1 cellular context compared by ENCODE assay signal in genomic region chr11:67468835-67469811, GRCh38.
TF ChIP-seq lines count a peak whose summit lies in the region.

A gene with protein sequence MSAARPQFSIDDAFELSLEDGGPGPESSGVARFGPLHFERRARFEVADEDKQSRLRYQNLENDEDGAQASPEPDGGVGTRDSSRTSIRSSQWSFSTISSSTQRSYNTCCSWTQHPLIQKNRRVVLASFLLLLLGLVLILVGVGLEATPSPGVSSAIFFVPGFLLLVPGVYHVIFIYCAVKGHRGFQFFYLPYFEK (minus strand): TSS chr11:67469251. CDS start chr11:67469192, 59 bp downstream.

TF ChIP-seq in HepG2, 621 proteins besides CTCF, POLR2A, EP300 and RAD21 (continued from another document and continues in another):
- TF ChIP-seq, protein P1, sequence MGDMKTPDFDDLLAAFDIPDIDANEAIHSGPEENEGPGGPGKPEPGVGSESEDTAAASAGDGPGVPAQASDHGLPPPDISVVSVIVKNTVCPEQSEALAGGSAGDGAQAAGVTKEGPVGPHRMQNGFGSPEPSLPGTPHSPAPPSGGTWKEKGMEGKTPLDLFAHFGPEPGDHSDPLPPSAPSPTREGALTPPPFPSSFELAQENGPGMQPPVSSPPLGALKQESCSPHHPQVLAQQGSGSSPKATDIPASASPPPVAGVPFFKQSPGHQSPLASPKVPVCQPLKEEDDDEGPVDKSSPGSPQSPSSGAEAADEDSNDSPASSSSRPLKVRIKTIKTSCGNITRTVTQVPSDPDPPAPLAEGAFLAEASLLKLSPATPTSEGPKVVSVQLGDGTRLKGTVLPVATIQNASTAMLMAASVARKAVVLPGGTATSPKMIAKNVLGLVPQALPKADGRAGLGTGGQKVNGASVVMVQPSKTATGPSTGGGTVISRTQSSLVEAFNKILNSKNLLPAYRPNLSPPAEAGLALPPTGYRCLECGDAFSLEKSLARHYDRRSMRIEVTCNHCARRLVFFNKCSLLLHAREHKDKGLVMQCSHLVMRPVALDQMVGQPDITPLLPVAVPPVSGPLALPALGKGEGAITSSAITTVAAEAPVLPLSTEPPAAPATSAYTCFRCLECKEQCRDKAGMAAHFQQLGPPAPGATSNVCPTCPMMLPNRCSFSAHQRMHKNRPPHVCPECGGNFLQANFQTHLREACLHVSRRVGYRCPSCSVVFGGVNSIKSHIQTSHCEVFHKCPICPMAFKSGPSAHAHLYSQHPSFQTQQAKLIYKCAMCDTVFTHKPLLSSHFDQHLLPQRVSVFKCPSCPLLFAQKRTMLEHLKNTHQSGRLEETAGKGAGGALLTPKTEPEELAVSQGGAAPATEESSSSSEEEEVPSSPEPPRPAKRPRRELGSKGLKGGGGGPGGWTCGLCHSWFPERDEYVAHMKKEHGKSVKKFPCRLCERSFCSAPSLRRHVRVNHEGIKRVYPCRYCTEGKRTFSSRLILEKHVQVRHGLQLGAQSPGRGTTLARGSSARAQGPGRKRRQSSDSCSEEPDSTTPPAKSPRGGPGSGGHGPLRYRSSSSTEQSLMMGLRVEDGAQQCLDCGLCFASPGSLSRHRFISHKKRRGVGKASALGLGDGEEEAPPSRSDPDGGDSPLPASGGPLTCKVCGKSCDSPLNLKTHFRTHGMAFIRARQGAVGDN (CRISPR knock-in tag; IDR thresholded peaks at IDR 0.05) = peak; percentile 76
- TF ChIP-seq ZBTB8A (CRISPR knock-in tag; IDR thresholded peaks at IDR 0.05; ENCODE audit: borderline replicate concordance, low read depth) (no peak), ZNF83 (CRISPR knock-in tag; IDR thresholded peaks at IDR 0.05; ENCODE audit: borderline replicate concordance) (no peak), ZNF670 (CRISPR knock-in tag; IDR thresholded peaks at IDR 0.05; ENCODE audit: borderline replicate concordance) (peak; percentile 55; the same call in 1 of the 2 replicates), GTF2F1 (IDR thresholded peaks at IDR 0.05; ENCODE audit: low read length) (0 out of 2 replicates have a peak, but pooled peaks have one; percentile 42), ZNF343 (CRISPR knock-in tag; IDR thresholded peaks at IDR 0.05) (no peak), SNAPC2 (CRISPR knock-in tag; IDR thresholded peaks at IDR 0.05) (no peak), SP4 (CRISPR knock-in tag; IDR thresholded peaks at IDR 0.05) (peak; percentile 99), ARNTL (CRISPR knock-in tag; IDR thresholded peaks at IDR 0.05) (peak; percentile 86), MEIS2 (CRISPR knock-in tag; IDR thresholded peaks at IDR 0.05) (peak; percentile 65; the same call in 1 of the 2 replicates), SATB2 (CRISPR knock-in tag; IDR thresholded peaks at IDR 0.05) (0 out of 2 replicates have a peak, but pooled peaks have one; percentile 31), SP1 (IDR thresholded peaks at IDR 0.05) (no peak), SP1 (CRISPR knock-in tag; IDR thresholded peaks at IDR 0.05) (peak; percentile 100), ZNF572 (CRISPR knock-in tag; IDR thresholded peaks at IDR 0.05) (0 out of 2 replicates have a peak, but pooled peaks have one; percentile 55), ZNF558 (CRISPR knock-in tag; IDR thresholded peaks at IDR 0.05; ENCODE audit: borderline replicate concordance) (no peak), FOSL2 (CRISPR knock-in tag; IDR thresholded peaks at IDR 0.05) (peak; percentile 38), ZNF441 (CRISPR knock-in tag; IDR thresholded peaks at IDR 0.05; ENCODE audit: borderline replicate concordance) (peak; percentile 77; the same call in 1 of the 2 replicates), EZH2 (conservative IDR thresholded peaks at IDR 0.05; ENCODE audit: low read depth, low read length) (no peak), HCFC1 (IDR thresholded peaks at IDR 0.05; ENCODE audit: low read depth, low read length) (peak; percentile 56; the same call in 1 of the 2 replicates), DNMT1 (CRISPR knock-in tag; IDR thresholded peaks at IDR 0.05) (0 out of 2 replicates have a peak, but pooled peaks have one; percentile 31), ZNF768 (CRISPR knock-in tag; IDR thresholded peaks at IDR 0.05) (peak; percentile 24; the same call in 1 of the 2 replicates), ZFP90 (CRISPR knock-in tag; IDR thresholded peaks at IDR 0.05; ENCODE audit: borderline replicate concordance) (peak; percentile 76), CHCHD3 (CRISPR knock-in tag; IDR thresholded peaks at IDR 0.05) (peak; percentile 15; the same call in 1 of the 2 replicates), AHR (CRISPR knock-in tag; IDR thresholded peaks at IDR 0.05) (peak; percentile 63; the same call in 1 of the 2 replicates), CBX1 (IDR thresholded peaks at IDR 0.05; ENCODE audit: low read depth) (peak; percentile 57), ZNF598 (CRISPR knock-in tag; IDR thresholded peaks at IDR 0.05; ENCODE audit: borderline replicate concordance) (no peak; the same call in 1 of the 2 replicates), KMT2A (CRISPR knock-in tag; IDR thresholded peaks at IDR 0.05) (peak; percentile 19; the same call in 1 of the 2 replicates), HES4 (CRISPR knock-in tag; IDR thresholded peaks at IDR 0.05; ENCODE audit: borderline replicate concordance) (no peak), ZNF724P (CRISPR knock-in tag; IDR thresholded peaks at IDR 0.05; ENCODE audit: borderline replicate concordance) (no peak; the same call in 1 of the 2 replicates), ZFP37 (CRISPR knock-in tag; IDR thresholded peaks at IDR 0.05; ENCODE audit: borderline replicate concordance) (peak; percentile 73; the same call in 1 of the 2 replicates)
- TF ChIP-seq, protein P2, sequence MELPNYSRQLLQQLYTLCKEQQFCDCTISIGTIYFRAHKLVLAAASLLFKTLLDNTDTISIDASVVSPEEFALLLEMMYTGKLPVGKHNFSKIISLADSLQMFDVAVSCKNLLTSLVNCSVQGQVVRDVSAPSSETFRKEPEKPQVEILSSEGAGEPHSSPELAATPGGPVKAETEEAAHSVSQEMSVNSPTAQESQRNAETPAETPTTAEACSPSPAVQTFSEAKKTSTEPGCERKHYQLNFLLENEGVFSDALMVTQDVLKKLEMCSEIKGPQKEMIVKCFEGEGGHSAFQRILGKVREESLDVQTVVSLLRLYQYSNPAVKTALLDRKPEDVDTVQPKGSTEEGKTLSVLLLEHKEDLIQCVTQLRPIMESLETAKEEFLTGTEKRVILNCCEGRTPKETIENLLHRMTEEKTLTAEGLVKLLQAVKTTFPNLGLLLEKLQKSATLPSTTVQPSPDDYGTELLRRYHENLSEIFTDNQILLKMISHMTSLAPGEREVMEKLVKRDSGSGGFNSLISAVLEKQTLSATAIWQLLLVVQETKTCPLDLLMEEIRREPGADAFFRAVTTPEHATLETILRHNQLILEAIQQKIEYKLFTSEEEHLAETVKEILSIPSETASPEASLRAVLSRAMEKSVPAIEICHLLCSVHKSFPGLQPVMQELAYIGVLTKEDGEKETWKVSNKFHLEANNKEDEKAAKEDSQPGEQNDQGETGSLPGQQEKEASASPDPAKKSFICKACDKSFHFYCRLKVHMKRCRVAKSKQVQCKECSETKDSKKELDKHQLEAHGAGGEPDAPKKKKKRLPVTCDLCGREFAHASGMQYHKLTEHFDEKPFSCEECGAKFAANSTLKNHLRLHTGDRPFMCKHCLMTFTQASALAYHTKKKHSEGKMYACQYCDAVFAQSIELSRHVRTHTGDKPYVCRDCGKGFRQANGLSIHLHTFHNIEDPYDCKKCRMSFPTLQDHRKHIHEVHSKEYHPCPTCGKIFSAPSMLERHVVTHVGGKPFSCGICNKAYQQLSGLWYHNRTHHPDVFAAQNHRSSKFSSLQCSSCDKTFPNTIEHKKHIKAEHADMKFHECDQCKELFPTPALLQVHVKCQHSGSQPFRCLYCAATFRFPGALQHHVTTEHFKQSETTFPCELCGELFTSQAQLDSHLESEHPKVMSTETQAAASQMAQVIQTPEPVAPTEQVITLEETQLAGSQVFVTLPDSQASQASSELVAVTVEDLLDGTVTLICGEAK (IDR thresholded peaks at IDR 0.05) = no peak
- TF ChIP-seq, protein P2 (CRISPR knock-in tag; IDR thresholded peaks at IDR 0.05) = 0 out of 2 replicates have a peak, but pooled peaks have one; percentile 18
- TF ChIP-seq, protein P3, sequence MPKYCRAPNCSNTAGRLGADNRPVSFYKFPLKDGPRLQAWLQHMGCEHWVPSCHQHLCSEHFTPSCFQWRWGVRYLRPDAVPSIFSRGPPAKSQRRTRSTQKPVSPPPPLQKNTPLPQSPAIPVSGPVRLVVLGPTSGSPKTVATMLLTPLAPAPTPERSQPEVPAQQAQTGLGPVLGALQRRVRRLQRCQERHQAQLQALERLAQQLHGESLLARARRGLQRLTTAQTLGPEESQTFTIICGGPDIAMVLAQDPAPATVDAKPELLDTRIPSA (CRISPR knock-in tag; IDR thresholded peaks at IDR 0.05; ENCODE audit: borderline replicate concordance) = 0 out of 2 replicates have a peak, but pooled peaks have one; percentile 62
- TF ChIP-seq, protein P4, sequence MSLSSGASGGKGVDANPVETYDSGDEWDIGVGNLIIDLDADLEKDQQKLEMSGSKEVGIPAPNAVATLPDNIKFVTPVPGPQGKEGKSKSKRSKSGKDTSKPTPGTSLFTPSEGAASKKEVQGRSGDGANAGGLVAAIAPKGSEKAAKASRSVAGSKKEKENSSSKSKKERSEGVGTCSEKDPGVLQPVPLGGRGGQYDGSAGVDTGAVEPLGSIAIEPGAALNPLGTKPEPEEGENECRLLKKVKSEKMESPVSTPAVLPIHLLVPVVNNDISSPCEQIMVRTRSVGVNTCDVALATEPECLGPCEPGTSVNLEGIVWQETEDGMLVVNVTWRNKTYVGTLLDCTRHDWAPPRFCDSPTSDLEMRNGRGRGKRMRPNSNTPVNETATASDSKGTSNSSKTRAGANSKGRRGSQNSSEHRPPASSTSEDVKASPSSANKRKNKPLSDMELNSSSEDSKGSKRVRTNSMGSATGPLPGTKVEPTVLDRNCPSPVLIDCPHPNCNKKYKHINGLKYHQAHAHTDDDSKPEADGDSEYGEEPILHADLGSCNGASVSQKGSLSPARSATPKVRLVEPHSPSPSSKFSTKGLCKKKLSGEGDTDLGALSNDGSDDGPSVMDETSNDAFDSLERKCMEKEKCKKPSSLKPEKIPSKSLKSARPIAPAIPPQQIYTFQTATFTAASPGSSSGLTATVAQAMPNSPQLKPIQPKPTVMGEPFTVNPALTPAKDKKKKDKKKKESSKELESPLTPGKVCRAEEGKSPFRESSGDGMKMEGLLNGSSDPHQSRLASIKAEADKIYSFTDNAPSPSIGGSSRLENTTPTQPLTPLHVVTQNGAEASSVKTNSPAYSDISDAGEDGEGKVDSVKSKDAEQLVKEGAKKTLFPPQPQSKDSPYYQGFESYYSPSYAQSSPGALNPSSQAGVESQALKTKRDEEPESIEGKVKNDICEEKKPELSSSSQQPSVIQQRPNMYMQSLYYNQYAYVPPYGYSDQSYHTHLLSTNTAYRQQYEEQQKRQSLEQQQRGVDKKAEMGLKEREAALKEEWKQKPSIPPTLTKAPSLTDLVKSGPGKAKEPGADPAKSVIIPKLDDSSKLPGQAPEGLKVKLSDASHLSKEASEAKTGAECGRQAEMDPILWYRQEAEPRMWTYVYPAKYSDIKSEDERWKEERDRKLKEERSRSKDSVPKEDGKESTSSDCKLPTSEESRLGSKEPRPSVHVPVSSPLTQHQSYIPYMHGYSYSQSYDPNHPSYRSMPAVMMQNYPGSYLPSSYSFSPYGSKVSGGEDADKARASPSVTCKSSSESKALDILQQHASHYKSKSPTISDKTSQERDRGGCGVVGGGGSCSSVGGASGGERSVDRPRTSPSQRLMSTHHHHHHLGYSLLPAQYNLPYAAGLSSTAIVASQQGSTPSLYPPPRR (CRISPR knock-in tag; IDR thresholded peaks at IDR 0.05; ENCODE audit: borderline replicate concordance) = 0 out of 2 replicates have a peak, but pooled peaks have one; percentile 20
- TF ChIP-seq, protein P5, sequence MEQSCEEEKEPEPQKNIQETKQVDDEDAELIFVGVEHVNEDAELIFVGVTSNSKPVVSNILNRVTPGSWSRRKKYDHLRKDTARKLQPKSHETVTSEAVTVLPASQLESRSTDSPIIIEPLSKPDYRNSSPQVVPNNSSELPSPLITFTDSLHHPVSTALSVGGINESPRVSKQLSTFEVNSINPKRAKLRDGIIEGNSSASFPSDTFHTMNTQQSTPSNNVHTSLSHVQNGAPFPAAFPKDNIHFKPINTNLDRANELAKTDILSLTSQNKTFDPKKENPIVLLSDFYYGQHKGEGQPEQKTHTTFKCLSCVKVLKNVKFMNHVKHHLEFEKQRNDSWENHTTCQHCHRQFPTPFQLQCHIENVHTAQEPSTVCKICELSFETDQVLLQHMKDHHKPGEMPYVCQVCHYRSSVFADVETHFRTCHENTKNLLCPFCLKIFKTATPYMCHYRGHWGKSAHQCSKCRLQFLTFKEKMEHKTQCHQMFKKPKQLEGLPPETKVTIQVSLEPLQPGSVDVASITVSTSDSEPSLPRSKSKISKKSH (CRISPR knock-in tag; IDR thresholded peaks at IDR 0.05; ENCODE audit: borderline replicate concordance) = peak; percentile 65; the same call in 1 of the 2 replicates
- TF ChIP-seq, protein P6, sequence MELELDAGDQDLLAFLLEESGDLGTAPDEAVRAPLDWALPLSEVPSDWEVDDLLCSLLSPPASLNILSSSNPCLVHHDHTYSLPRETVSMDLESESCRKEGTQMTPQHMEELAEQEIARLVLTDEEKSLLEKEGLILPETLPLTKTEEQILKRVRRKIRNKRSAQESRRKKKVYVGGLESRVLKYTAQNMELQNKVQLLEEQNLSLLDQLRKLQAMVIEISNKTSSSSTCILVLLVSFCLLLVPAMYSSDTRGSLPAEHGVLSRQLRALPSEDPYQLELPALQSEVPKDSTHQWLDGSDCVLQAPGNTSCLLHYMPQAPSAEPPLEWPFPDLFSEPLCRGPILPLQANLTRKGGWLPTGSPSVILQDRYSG (CRISPR knock-in tag; IDR thresholded peaks at IDR 0.05) = 0 out of 2 replicates have a peak, but pooled peaks have one; percentile 26
